ENCODE assay signal across 27 cellular contexts in the genomic region with DNA sequence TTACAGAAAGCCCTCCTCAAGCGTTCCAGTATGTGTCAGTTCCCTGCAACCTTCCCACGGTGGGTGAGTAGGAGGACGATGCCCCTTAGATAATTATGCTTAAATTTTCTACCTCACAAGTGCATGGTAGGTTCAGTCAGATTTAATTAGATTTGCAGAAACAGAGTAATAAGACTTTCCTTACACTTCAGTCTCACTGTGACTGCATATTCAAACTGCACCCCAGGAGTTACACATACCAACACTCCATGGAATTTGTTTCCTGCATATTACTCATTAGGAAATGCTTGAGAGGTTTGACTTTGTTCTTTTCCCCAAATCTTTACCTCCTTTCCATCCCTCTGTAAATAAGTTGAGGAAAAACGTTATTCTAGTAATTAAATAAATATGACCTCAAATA.
DNase-seq lines count a peak whose midpoint lies in the region; ATAC-seq, FAIRE-seq and TF ChIP-seq lines count a peak whose summit lies in the region.
"Had no signal": no experiment of that assay in that cellular context is flagged by ENCODE, and none has a peak within 500 bp of the region (broad histone marks: within the 10 kb centered on the region; RNA-seq: fewer than 3 reads in every experiment).

No MANE protein-coding gene starts in this region.

- no peak overlapping the region for H3K4me3 ChIP-seq in A673 (ENCODE audit: low read depth, low read length, poor library complexity, severe bottlenecking)
- H3K4me3 ChIP-seq in keratinocyte (ENCODE audit: control insufficient read depth in 2 of 3, extremely low read depth in 1 of 3, insufficient read depth in 2 of 3, low read depth in 1 of 3, low read length in 3 of 3), result no peak overlapping the region
- H3K4me3 ChIP-seq: GM23248, HAP-1 had no signal

- dilution Hi-C loops in keratinocyte (cut with MboI; ENCODE audit: extremely low pct_ligation_motif_present, low sequenced_read_pairs), result no loop called here

- H3K9ac ChIP-seq in keratinocyte (ENCODE audit: control insufficient read depth, extremely low read depth, insufficient read depth, low read length), result no peak overlapping the region
- H3K9ac ChIP-seq: GM23248 had no signal

- CTCF ChIA-PET in A673 (lab: Charles Lee), result no interaction called here

- peak; percentile 34 for FAIRE-seq in keratinocyte (lab: Jason Lieb, UNC)

- no peaks in the 10 kb centered on the region for H4K20me1 ChIP-seq in keratinocyte (ENCODE audit: control insufficient read depth, extremely low read depth, insufficient read depth, low read length)

- H3K9me3 ChIP-seq in A673 (ENCODE audit: low read depth, low read length, poor library complexity, severe bottlenecking) (no peaks in the 10 kb centered on the region), keratinocyte (ENCODE audit: control insufficient read depth, low read depth, low read length) (no peaks in the 10 kb centered on the region)
- H3K9me3 ChIP-seq: HAP-1 had no signal

- H2AFZ ChIP-seq in keratinocyte (ENCODE audit: control insufficient read depth, low read length), result no peak overlapping the region
- H2AFZ ChIP-seq: GM23248 had no signal

- peaks cover 32% of the 10 kb centered on the region for H3K36me3 Mint-ChIP-seq in HFFc6 (ENCODE audit: low read depth)
- H3K36me3 Mint-ChIP-seq: CD4-positive, alpha-beta memory T cell had no signal

- H3K27me3 Mint-ChIP-seq in HFFc6 (ENCODE audit: insufficient read depth), result 0 out of 2 replicates have a peak, but pooled peaks cover 2% of the 10 kb centered on the region
- H3K27me3 Mint-ChIP-seq: CD4-positive, alpha-beta memory T cell had no signal

- no peaks in the 10 kb centered on the region for H3K79me2 ChIP-seq in keratinocyte (ENCODE audit: control insufficient read depth, insufficient read depth, low read length)

- peaks cover 100% of the 10 kb centered on the region for H3K4me1 Mint-ChIP-seq in HFFc6 (ENCODE audit: low read depth)
- H3K4me1 Mint-ChIP-seq: CD4-positive, alpha-beta memory T cell had no signal

- H3K27ac ChIP-seq in A673 (ENCODE audit: low read depth, low read length, poor library complexity, severe bottlenecking), result no peak overlapping the region
- H3K27ac ChIP-seq in keratinocyte (ENCODE audit: control insufficient read depth, insufficient read depth, low read length), result no peak overlapping the region
- H3K27ac ChIP-seq: 22Rv1, GM23248, HL-60 had no signal

- BruUV-seq in A673 (replicated peaks; lab: Mats Ljungman, UMichigan), result no TSS peak

- H3K27me3 ChIP-seq in A673 (replicated peaks; ENCODE audit: insufficient read depth, low read depth, low read length, poor library complexity), result no peaks in the 10 kb centered on the region
- H3K27me3 ChIP-seq in keratinocyte (ENCODE audit: control insufficient read depth, extremely low read depth, insufficient read depth, low read length), result no peaks in the 10 kb centered on the region

- TF ChIP-seq CTCF in A673 (conservative IDR thresholded peaks at IDR 0.05; ENCODE audit: low read depth, low read length) (no peak), HFFc6 (IDR thresholded peaks at IDR 0.05) (no peak), keratinocyte (optimal IDR thresholded peaks at IDR 0.05 in 1 of 3, IDR thresholded peaks at IDR 0.05 in 1 of 3, conservative IDR thresholded peaks at IDR 0.05 in 1 of 3; ENCODE audit: extremely low read depth in 1 of 3, insufficient read depth in 2 of 3, low read length in 3 of 3) (no peak)

- peak; percentile 5 for DNase-seq in A673 (ENCODE audit: low spot score)
- DNase-seq in HFFc6, result no peak
- peak; percentile 14 for DNase-seq in astrocyte of the hippocampus (ENCODE audit: low read depth, low spot score)
- DNase-seq in keratinocyte (ENCODE audit: low read depth, low spot score), result no peak
- DNase-seq in activated effector memory CD4-positive, alpha-beta T cell treated with anti-CD3 and anti-CD28 coated beads, Interleukin-2, amount 50 U/mL, for 16 hours, result no peak
- no peak for DNase-seq in NCI-H1436 treated with DMSO at 0.1 percent for 48 hours (lab: John Stamatoyannopoulos, UW)
- no peak for DNase-seq in NCI-H2107 (lab: John Stamatoyannopoulos, UW)
- DNase-seq: C1 segment of cervical spinal cord; CD4-positive, alpha-beta memory T cell; COR-L47; DMS53; GM23248; Karpas-422; NCI-H1105; NCI-H146; NCI-H1930; NCI-H446 treated with DMSO at 0.1 percent for 48 hours; NCI-H526; NCI-H82; NK-92 treated with Interleukin-12 subunit alpha and Interleukin-12 subunit beta, amount 100 ng/mL, for 24 hours; PC-3; SHP77; T-helper 1 cell had no signal

- ATAC-seq in GM19351 (IDR thresholded peaks at IDR 0.05; ENCODE audit: unreplicated experiment), result no peak
- ATAC-seq: PC-3 had no signal

- no peaks in the 10 kb centered on the region for H3K36me3 ChIP-seq in A673 (ENCODE audit: insufficient read depth, low read length, poor library complexity, severe bottlenecking)
- no peaks in the 10 kb centered on the region for H3K36me3 ChIP-seq in keratinocyte (ENCODE audit: control insufficient read depth in 2 of 2, extremely low read depth in 1 of 2, insufficient read depth in 2 of 2, low read length in 2 of 2)
- H3K36me3 ChIP-seq: HAP-1 had no signal

- POLR2A ChIA-PET in A673 (lab: Charles Lee; ENCODE audit: low non-redundant PET), result no interaction called here

- H3K4me3 Mint-ChIP-seq in HFFc6, result peak overlapping the region; percentile 62
- H3K4me3 Mint-ChIP-seq: CD4-positive, alpha-beta memory T cell had no signal

- no peaks in the 10 kb centered on the region for H3K9me1 ChIP-seq in keratinocyte (ENCODE audit: control insufficient read depth, extremely low read depth, insufficient read depth, low read length)

- H3K4me2 ChIP-seq in keratinocyte (ENCODE audit: control insufficient read depth, extremely low read depth, insufficient read depth, low read depth, low read length), result no peak overlapping the region

- peak overlapping the region; percentile 89 for H3K27ac Mint-ChIP-seq in HFFc6
- H3K27ac Mint-ChIP-seq: CD4-positive, alpha-beta memory T cell had no signal

- intact Hi-C loops in A673 (cut with micrococcal nuclease; ENCODE audit: unreplicated experiment), result no loop called here

- H3K9me3 Mint-ChIP-seq in HFFc6, result peaks cover 4% of the 10 kb centered on the region; the same call in 1 of the 2 replicates

- H3K4me1 ChIP-seq in A673 (ENCODE audit: insufficient read depth, low read length, poor library complexity, severe bottlenecking) (peaks cover 13% of the 10 kb centered on the region), keratinocyte (ENCODE audit: control insufficient read depth, extremely low read depth, insufficient read depth, low read length) (no peaks in the 10 kb centered on the region)
- H3K4me1 ChIP-seq: HAP-1 had no signal

Comparison
In these comparisons a context has a peak if more than half of its experiments do, and no peak if none do; other contexts are left out.
1. DNase-seq: peak in A673 (single experiment) and astrocyte of the hippocampus (single experiment); none in HFFc6 (single experiment), keratinocyte (single experiment), activated effector memory CD4-positive, alpha-beta T cell treated with anti-CD3 and anti-CD28 coated beads, Interleukin-2, amount 50 U/mL, for 16 hours (single experiment), NCI-H1436 treated with DMSO at 0.1 percent for 48 hours (single experiment) and NCI-H2107 (single experiment).